ENCODE assay signal across 15 cellular contexts in genomic region chr4:4555916-4556315, GRCh38. TPM values are rescaled to one million over a fixed set of nuclear protein-coding genes. Genes with fewer than 3 reads are reported as not detected.
DNase-seq lines count a peak whose midpoint lies in the region; ATAC-seq and TF ChIP-seq lines count a peak whose summit lies in the region.
"Had no signal": no experiment of that assay in that cellular context is flagged by ENCODE, and none has a peak within 500 bp of the region (broad histone marks: within the 10 kb centered on the region; RNA-seq: fewer than 3 reads in every experiment).

No MANE protein-coding gene starts in this region.

- no peak overlapping the region for H3K23ac ChIP-seq in mesendoderm (ENCODE audit: low read length)

- no peaks in the 10 kb centered on the region for H3K79me1 ChIP-seq in mesendoderm (ENCODE audit: low read length)

- H3K79me2 ChIP-seq in mesendoderm (ENCODE audit: control insufficient read depth, insufficient read depth, low read length) = no peaks in the 10 kb centered on the region

- H3K4me1 ChIP-seq in mesendoderm (ENCODE audit: control insufficient read depth, low read depth, low read length) = peaks cover 4% of the 10 kb centered on the region
- H3K4me1 ChIP-seq: uterus had no signal

- no peaks in the 10 kb centered on the region for H3K36me3 ChIP-seq in brain microvascular endothelial cell (replicated peaks)
- no peaks in the 10 kb centered on the region for H3K36me3 ChIP-seq in mesendoderm (ENCODE audit: control insufficient read depth, insufficient read depth, low read length)
- H3K36me3 ChIP-seq: uterus had no signal

- DNase-seq in AG08396 (ENCODE audit: low spot score) (peak; percentile 86), HS-5 (ENCODE audit: low read depth) (peak; percentile 74), brain microvascular endothelial cell (peak; percentile 85), mesendoderm (peak; percentile 74), NCI-H2227 (lab: John Stamatoyannopoulos, UW; ENCODE audit: unreplicated experiment) (no peak), HEK293T (ENCODE audit: extremely low spot score) (no peak), cerebellum (ENCODE audit: low spot score) (no peak)
- DNase-seq: C1 segment of cervical spinal cord; dermis blood vessel endothelial cell; left cardiac atrium; NCI-H1105 treated with DMSO at 0.1 percent for 48 hours; stimulated activated CD4-positive, alpha-beta T cell treated with anti-CD3 and anti-CD28 coated beads, Interleukin-12 subunit alpha, Interleukin-12 subunit beta, amount 100 ng/mL, for 4 hours; uterus had no signal

- CTCF ChIA-PET in HEK293T (lab: Yijun Ruan, JAX) = no interaction called here

- H2BK15ac ChIP-seq in mesendoderm (replicated peaks; ENCODE audit: low read depth) = no peak overlapping the region

- in situ Hi-C loops in brain microvascular endothelial cell (cut with HindIII; ENCODE audit: low pct_ligation_motif_present, low sequenced_read_pairs) = no loop called here

- H3K4ac ChIP-seq in mesendoderm (ENCODE audit: low read depth, low read length) = no peak overlapping the region

- H4K5ac ChIP-seq in mesendoderm (ENCODE audit: low read length) = no peak overlapping the region

- ATAC-seq in esophagus mucosa = no peak
- ATAC-seq: left cardiac atrium had no signal

- H4K8ac ChIP-seq in mesendoderm (ENCODE audit: low read depth, low read length) = no peak overlapping the region

- no peak overlapping the region for H2AK5ac ChIP-seq in mesendoderm (ENCODE audit: low read length)

- no peak overlapping the region for H3K9ac ChIP-seq in mesendoderm (ENCODE audit: low read length)

- H2BK120ac ChIP-seq in mesendoderm (ENCODE audit: low read depth, low read length) = no peak overlapping the region

- no peak overlapping the region for H3K27ac ChIP-seq in brain microvascular endothelial cell
- H3K27ac ChIP-seq in mesendoderm (ENCODE audit: low read depth, low read length) = no peak overlapping the region
- H3K27ac ChIP-seq: RWPE1, uterus had no signal

- H3K27me3 ChIP-seq in brain microvascular endothelial cell (replicated peaks) = no peaks in the 10 kb centered on the region
- no peaks in the 10 kb centered on the region for H3K27me3 ChIP-seq in mesendoderm (ENCODE audit: insufficient read depth, low read length, poor library complexity)
- H3K27me3 ChIP-seq: uterus had no signal

- no CpG with 5 or more reads among the region's 4 CpGs for WGBS in mesendoderm (ENCODE audit: extremely low coverage, insufficient coverage, low lambda C conversion rate)

- POLR2A ChIA-PET in HEK293T (lab: Yijun Ruan, JAX) = interaction anchor here (3.6 kb wide), 1 partner anchor 14 kb away, joined by 14 read pairs; the partner anchor contains the start of gene STX18

- TF ChIP-seq CTCF in brain microvascular endothelial cell (IDR thresholded peaks at IDR 0.05; ENCODE audit: low read depth, low read length, missing control alignments) = no peak

- H2BK5ac ChIP-seq in mesendoderm (ENCODE audit: low read length) = no peak overlapping the region

- no peak overlapping the region for H3K4me2 ChIP-seq in mesendoderm (ENCODE audit: low read length)

- H3K18ac ChIP-seq in mesendoderm (ENCODE audit: low read length) = no peak overlapping the region

- H3K4me3 ChIP-seq in brain microvascular endothelial cell (ENCODE audit: low read depth, low read length) = no peak overlapping the region
- H3K4me3 ChIP-seq in mesendoderm (ENCODE audit: low read length) = no peak overlapping the region
- H3K4me3 ChIP-seq: uterus had no signal

- no peak overlapping the region for H3K56ac ChIP-seq in mesendoderm (ENCODE audit: low read length)

TF ChIP-seq in HEK293T, 16 proteins besides CTCF, POLR2A, EP300 and RAD21:
- TF ChIP-seq SUZ12 (IDR thresholded peaks at IDR 0.05) (no peak), L3MBTL2 (conservative IDR thresholded peaks at IDR 0.05) (no peak), SP1 (IDR thresholded peaks at IDR 0.05) (no peak), ELF4 (IDR thresholded peaks at IDR 0.05) (no peak), PKNOX1 (IDR thresholded peaks at IDR 0.05) (no peak), LEF1 (IDR thresholded peaks at IDR 0.05; ENCODE audit: borderline replicate concordance) (no peak), FOXA1 (IDR thresholded peaks at IDR 0.05) (no peak), ZNF384 (IDR thresholded peaks at IDR 0.05) (no peak), NFRKB (IDR thresholded peaks at IDR 0.05) (no peak), HDGF (IDR thresholded peaks at IDR 0.05; ENCODE audit: borderline replicate concordance) (no peak)

RNA-seq across cellular contexts. Expression of gene STX18, which starts 14.1 kb away (rescaled TPM):
- polyA plus RNA-seq in mesendoderm (2013, experiment 1 of 2) = 19.9 TPM
- 20.1 TPM for polyA plus RNA-seq in mesendoderm (2013, experiment 2 of 2)
- total RNA-seq in esophagus mucosa (13.6 TPM), cerebellum (21.0 TPM)

Comparison
In these comparisons a context has a peak if more than half of its experiments do, and no peak if none do; other contexts are left out.
1. DNase-seq: peak in AG08396 (single experiment), HS-5 (single experiment), brain microvascular endothelial cell (single experiment) and mesendoderm (single experiment); none in NCI-H2227 (single experiment), HEK293T (single experiment) and cerebellum (single experiment).